In the genomic region with DNA sequence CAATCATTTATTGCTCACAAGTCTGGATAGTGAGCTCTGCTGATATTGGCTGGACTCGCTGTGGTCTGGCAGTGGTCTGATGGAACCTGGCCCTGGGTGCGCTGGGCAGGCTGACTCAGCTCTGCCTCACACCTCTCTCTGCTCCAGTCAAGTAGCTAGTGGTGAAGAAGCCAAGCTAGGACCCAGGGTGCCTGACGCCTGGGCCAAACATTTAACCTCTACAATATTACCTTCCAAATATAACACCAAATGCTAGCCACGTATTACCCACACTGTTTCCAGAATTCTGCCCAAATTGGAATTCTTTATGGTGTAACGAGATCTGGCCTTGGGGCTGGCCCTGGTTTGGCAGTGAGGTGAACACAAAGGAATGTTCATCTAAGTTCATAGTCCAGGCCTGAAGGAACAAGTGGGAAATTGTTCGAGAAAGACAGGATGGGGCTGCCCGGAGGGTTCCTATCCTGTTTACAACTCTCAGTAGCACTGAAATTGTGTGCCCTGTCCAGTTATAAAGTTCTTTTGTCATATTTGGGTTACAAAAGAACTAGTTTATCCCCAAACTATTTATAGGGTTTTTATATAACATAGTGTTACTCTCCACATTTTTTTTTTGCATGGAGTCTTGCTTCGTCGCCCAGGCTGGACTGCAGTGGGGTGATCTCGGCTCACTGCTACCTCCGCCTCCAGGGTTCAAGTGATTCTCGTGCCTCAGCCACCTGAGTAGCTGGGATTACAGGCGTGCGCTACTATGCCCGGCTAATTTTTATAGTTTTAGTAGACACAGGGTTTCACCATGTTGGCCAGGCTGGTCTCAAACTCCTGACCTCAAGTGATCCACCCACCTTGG, we compare ENCODE assay signal across 1 cellular context.
TF ChIP-seq lines count a peak whose summit lies in the region.

No MANE protein-coding gene starts in this region.

TF ChIP-seq in HepG2, 621 proteins besides CTCF, POLR2A, EP300 and RAD21 (continued from another document and continues in another):
- TF ChIP-seq, protein P1, sequence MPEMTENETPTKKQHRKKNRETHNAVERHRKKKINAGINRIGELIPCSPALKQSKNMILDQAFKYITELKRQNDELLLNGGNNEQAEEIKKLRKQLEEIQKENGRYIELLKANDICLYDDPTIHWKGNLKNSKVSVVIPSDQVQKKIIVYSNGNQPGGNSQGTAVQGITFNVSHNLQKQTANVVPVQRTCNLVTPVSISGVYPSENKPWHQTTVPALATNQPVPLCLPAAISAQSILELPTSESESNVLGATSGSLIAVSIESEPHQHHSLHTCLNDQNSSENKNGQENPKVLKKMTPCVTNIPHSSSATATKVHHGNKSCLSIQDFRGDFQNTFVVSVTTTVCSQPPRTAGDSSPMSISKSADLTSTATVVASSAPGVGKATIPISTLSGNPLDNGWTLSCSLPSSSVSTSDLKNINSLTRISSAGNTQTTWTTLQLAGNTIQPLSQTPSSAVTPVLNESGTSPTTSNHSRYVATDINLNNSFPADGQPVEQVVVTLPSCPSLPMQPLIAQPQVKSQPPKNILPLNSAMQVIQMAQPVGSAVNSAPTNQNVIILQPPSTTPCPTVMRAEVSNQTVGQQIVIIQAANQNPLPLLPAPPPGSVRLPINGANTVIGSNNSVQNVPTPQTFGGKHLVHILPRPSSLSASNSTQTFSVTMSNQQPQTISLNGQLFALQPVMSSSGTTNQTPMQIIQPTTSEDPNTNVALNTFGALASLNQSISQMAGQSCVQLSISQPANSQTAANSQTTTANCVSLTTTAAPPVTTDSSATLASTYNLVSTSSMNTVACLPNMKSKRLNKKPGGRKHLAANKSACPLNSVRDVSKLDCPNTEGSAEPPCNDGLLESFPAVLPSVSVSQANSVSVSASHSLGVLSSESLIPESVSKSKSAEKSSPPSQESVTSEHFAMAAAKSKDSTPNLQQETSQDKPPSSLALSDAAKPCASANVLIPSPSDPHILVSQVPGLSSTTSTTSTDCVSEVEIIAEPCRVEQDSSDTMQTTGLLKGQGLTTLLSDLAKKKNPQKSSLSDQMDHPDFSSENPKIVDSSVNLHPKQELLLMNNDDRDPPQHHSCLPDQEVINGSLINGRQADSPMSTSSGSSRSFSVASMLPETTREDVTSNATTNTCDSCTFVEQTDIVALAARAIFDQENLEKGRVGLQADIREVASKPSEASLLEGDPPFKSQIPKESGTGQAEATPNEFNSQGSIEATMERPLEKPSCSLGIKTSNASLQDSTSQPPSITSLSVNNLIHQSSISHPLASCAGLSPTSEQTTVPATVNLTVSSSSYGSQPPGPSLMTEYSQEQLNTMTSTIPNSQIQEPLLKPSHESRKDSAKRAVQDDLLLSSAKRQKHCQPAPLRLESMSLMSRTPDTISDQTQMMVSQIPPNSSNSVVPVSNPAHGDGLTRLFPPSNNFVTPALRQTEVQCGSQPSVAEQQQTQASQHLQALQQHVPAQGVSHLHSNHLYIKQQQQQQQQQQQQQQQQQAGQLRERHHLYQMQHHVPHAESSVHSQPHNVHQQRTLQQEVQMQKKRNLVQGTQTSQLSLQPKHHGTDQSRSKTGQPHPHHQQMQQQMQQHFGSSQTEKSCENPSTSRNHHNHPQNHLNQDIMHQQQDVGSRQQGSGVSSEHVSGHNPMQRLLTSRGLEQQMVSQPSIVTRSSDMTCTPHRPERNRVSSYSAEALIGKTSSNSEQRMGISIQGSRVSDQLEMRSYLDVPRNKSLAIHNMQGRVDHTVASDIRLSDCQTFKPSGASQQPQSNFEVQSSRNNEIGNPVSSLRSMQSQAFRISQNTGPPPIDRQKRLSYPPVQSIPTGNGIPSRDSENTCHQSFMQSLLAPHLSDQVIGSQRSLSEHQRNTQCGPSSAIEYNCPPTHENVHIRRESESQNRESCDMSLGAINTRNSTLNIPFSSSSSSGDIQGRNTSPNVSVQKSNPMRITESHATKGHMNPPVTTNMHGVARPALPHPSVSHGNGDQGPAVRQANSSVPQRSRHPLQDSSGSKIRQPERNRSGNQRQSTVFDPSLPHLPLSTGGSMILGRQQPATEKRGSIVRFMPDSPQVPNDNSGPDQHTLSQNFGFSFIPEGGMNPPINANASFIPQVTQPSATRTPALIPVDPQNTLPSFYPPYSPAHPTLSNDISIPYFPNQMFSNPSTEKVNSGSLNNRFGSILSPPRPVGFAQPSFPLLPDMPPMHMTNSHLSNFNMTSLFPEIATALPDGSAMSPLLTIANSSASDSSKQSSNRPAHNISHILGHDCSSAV (CRISPR knock-in tag; IDR thresholded peaks at IDR 0.05; ENCODE audit: borderline replicate concordance): no peak
- TF ChIP-seq CEBPG (CRISPR knock-in tag; IDR thresholded peaks at IDR 0.05): peak; percentile 53
- no peak for TF ChIP-seq SOX13 (IDR thresholded peaks at IDR 0.05)
- peak in 1 of 2 experiments; percentile 82; a peak in 2 of 4 replicates for TF ChIP-seq SOX13 (CRISPR knock-in tag; conservative IDR thresholded peaks at IDR 0.05 in 1 of 2, IDR thresholded peaks at IDR 0.05 in 1 of 2)
- TF ChIP-seq YY1 (IDR thresholded peaks at IDR 0.05; ENCODE audit: insufficient read depth, insufficient replicate concordance, low read depth, low read length): no peak
- TF ChIP-seq ZNF772 (CRISPR knock-in tag; IDR thresholded peaks at IDR 0.05): no peak
- no peak for TF ChIP-seq ZSCAN25 (CRISPR knock-in tag; IDR thresholded peaks at IDR 0.05)
- TF ChIP-seq ZNF460 (CRISPR knock-in tag; IDR thresholded peaks at IDR 0.05; ENCODE audit: borderline replicate concordance): peak; percentile 22; the same call in 1 of the 2 replicates
- TF ChIP-seq SNRNP70 (IDR thresholded peaks at IDR 0.05; ENCODE audit: low read depth, low read length): no peak
- TF ChIP-seq TRIM24 (CRISPR knock-in tag; IDR thresholded peaks at IDR 0.05): no peak
- TF ChIP-seq, protein P2, sequence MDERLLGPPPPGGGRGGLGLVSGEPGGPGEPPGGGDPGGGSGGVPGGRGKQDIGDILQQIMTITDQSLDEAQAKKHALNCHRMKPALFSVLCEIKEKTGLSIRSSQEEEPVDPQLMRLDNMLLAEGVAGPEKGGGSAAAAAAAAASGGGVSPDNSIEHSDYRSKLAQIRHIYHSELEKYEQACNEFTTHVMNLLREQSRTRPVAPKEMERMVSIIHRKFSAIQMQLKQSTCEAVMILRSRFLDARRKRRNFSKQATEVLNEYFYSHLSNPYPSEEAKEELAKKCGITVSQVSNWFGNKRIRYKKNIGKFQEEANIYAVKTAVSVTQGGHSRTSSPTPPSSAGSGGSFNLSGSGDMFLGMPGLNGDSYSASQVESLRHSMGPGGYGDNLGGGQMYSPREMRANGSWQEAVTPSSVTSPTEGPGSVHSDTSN (CRISPR knock-in tag; IDR thresholded peaks at IDR 0.05): no peak
- no peak for TF ChIP-seq ZNF207 (IDR thresholded peaks at IDR 0.05; ENCODE audit: borderline replicate concordance)
- TF ChIP-seq RXRA (CRISPR knock-in tag; IDR thresholded peaks at IDR 0.05): no peak; the same call in 1 of the 2 replicates
- no peak for TF ChIP-seq CREB1 (IDR thresholded peaks at IDR 0.05)
- TF ChIP-seq CREB1 (CRISPR knock-in tag; IDR thresholded peaks at IDR 0.05): 0 out of 2 replicates have a peak, but pooled peaks have one; percentile 38
- TF ChIP-seq, protein P3, sequence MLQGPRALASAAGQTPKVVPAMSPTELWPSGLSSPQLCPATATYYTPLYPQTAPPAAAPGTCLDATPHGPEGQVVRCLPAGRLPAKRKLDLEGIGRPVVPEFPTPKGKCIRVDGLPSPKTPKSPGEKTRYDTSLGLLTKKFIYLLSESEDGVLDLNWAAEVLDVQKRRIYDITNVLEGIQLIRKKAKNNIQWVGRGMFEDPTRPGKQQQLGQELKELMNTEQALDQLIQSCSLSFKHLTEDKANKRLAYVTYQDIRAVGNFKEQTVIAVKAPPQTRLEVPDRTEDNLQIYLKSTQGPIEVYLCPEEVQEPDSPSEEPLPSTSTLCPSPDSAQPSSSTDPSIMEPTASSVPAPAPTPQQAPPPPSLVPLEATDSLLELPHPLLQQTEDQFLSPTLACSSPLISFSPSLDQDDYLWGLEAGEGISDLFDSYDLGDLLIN (CRISPR knock-in tag; IDR thresholded peaks at IDR 0.05; ENCODE audit: borderline replicate concordance): no peak
- TF ChIP-seq, protein P4, sequence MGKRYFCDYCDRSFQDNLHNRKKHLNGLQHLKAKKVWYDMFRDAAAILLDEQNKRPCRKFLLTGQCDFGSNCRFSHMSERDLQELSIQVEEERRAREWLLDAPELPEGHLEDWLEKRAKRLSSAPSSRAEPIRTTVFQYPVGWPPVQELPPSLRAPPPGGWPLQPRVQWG (CRISPR knock-in tag; IDR thresholded peaks at IDR 0.05; ENCODE audit: borderline replicate concordance, low read depth): no peak
- TF ChIP-seq, protein P5, sequence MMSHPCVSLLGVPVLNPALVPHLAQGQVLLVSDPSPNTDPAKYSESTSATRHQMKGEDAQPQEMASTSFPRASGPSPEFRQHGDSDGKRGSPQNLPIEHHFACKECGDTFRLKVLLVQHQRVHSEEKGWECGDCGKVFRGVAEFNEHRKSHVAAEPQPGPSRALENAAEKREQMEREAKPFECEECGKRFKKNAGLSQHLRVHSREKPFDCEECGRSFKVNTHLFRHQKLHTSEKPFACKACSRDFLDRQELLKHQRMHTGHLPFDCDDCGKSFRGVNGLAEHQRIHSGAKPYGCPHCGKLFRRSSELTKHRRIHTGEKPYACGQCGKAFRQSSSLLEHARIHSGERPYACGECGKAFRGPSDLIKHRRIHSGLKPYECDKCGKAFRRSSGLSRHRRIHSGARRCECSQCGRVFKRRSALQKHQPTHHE (CRISPR knock-in tag; IDR thresholded peaks at IDR 0.05; ENCODE audit: borderline replicate concordance): no peak
- TF ChIP-seq XBP1 (CRISPR knock-in tag; IDR thresholded peaks at IDR 0.05): no peak
- no peak for TF ChIP-seq ZNF292 (CRISPR knock-in tag; IDR thresholded peaks at IDR 0.05; ENCODE audit: borderline replicate concordance, low read depth)
- TF ChIP-seq ZSCAN31 (CRISPR knock-in tag; IDR thresholded peaks at IDR 0.05; ENCODE audit: low read depth): 0 out of 2 replicates have a peak, but pooled peaks have one; percentile 20
- TF ChIP-seq FOXK2 (IDR thresholded peaks at IDR 0.05): peak; percentile 82
- TF ChIP-seq U2AF1 (optimal IDR thresholded peaks at IDR 0.05; ENCODE audit: low read depth, low read length): no peak
- no peak for TF ChIP-seq ZNF484 (CRISPR knock-in tag; IDR thresholded peaks at IDR 0.05; ENCODE audit: borderline replicate concordance, low read depth)
- TF ChIP-seq NCOR1 (IDR thresholded peaks at IDR 0.05; ENCODE audit: borderline replicate concordance, low read length): peak; percentile 73; the same call in 1 of the 2 replicates
- TF ChIP-seq ZNF12 (CRISPR knock-in tag; IDR thresholded peaks at IDR 0.05): no peak
- TF ChIP-seq ZNF17 (CRISPR knock-in tag; IDR thresholded peaks at IDR 0.05): no peak
- TF ChIP-seq, protein P6, sequence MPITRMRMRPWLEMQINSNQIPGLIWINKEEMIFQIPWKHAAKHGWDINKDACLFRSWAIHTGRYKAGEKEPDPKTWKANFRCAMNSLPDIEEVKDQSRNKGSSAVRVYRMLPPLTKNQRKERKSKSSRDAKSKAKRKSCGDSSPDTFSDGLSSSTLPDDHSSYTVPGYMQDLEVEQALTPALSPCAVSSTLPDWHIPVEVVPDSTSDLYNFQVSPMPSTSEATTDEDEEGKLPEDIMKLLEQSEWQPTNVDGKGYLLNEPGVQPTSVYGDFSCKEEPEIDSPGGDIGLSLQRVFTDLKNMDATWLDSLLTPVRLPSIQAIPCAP (CRISPR knock-in tag; IDR thresholded peaks at IDR 0.05; ENCODE audit: low read depth): no peak
- no peak for TF ChIP-seq ZSCAN12 (CRISPR knock-in tag; IDR thresholded peaks at IDR 0.05)
- peak; percentile 71; the same call in 1 of the 2 replicates for TF ChIP-seq POLR2G (IDR thresholded peaks at IDR 0.05; ENCODE audit: low read depth, low read length)
- TF ChIP-seq KLF6 (CRISPR knock-in tag; IDR thresholded peaks at IDR 0.05): 0 out of 2 replicates have a peak, but pooled peaks have one; percentile 52
- TF ChIP-seq, protein P7, sequence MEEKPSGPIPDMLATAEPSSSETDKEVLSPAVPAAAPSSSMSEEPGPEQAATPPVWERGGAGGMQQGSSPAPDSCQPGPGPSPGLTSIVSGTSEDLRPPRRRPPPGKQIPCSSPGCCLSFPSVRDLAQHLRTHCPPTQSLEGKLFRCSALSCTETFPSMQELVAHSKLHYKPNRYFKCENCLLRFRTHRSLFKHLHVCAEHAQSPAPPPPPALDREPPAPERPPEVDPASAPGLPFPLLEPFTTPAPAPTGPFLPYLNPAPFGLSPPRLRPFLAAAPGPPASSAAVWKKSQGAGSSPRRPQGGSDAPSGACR (CRISPR knock-in tag; IDR thresholded peaks at IDR 0.05): no peak
- TF ChIP-seq ATF7-NPFF (CRISPR knock-in tag; IDR thresholded peaks at IDR 0.05; ENCODE audit: low read depth): no peak
- no peak; the same call in 1 of the 2 replicates for TF ChIP-seq ZNF644 (CRISPR knock-in tag; IDR thresholded peaks at IDR 0.05; ENCODE audit: low read depth)
- no peak for TF ChIP-seq ZNF564 (CRISPR knock-in tag; IDR thresholded peaks at IDR 0.05)
- TF ChIP-seq GTF2F1 (IDR thresholded peaks at IDR 0.05; ENCODE audit: low read length): no peak
- no peak for TF ChIP-seq ZNF652 (CRISPR knock-in tag; IDR thresholded peaks at IDR 0.05; ENCODE audit: borderline replicate concordance, low read depth)
- no peak for TF ChIP-seq SSRP1 (CRISPR knock-in tag; IDR thresholded peaks at IDR 0.05)
- TF ChIP-seq, protein P8, sequence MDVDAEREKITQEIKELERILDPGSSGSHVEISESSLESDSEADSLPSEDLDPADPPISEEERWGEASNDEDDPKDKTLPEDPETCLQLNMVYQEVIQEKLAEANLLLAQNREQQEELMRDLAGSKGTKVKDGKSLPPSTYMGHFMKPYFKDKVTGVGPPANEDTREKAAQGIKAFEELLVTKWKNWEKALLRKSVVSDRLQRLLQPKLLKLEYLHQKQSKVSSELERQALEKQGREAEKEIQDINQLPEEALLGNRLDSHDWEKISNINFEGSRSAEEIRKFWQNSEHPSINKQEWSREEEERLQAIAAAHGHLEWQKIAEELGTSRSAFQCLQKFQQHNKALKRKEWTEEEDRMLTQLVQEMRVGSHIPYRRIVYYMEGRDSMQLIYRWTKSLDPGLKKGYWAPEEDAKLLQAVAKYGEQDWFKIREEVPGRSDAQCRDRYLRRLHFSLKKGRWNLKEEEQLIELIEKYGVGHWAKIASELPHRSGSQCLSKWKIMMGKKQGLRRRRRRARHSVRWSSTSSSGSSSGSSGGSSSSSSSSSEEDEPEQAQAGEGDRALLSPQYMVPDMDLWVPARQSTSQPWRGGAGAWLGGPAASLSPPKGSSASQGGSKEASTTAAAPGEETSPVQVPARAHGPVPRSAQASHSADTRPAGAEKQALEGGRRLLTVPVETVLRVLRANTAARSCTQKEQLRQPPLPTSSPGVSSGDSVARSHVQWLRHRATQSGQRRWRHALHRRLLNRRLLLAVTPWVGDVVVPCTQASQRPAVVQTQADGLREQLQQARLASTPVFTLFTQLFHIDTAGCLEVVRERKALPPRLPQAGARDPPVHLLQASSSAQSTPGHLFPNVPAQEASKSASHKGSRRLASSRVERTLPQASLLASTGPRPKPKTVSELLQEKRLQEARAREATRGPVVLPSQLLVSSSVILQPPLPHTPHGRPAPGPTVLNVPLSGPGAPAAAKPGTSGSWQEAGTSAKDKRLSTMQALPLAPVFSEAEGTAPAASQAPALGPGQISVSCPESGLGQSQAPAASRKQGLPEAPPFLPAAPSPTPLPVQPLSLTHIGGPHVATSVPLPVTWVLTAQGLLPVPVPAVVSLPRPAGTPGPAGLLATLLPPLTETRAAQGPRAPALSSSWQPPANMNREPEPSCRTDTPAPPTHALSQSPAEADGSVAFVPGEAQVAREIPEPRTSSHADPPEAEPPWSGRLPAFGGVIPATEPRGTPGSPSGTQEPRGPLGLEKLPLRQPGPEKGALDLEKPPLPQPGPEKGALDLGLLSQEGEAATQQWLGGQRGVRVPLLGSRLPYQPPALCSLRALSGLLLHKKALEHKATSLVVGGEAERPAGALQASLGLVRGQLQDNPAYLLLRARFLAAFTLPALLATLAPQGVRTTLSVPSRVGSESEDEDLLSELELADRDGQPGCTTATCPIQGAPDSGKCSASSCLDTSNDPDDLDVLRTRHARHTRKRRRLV (CRISPR knock-in tag; IDR thresholded peaks at IDR 0.05): no peak
- TF ChIP-seq KMT2A (CRISPR knock-in tag; IDR thresholded peaks at IDR 0.05): no peak
